Comparison of ENCODE assay signal across 25 cellular contexts in genomic region chr11:71340076-71340606, GRCh38.
A peak's percentile ranks its signal among the peaks of the same experiment; 100 is the strongest.
DNase-seq lines count a peak whose midpoint lies in the region; ATAC-seq and TF ChIP-seq lines count a peak whose summit lies in the region.
"Had no signal": no experiment of that assay in that cellular context is flagged by ENCODE, and none has a peak within 500 bp of the region (broad histone marks: within the 10 kb centered on the region; RNA-seq: fewer than 3 reads in every experiment).

No MANE protein-coding gene starts in this region.

- no peaks in the 10 kb centered on the region for H3K4me1 Mint-ChIP-seq in glutamatergic neuron (ENCODE audit: low read depth, unreplicated experiment)
- H3K4me1 Mint-ChIP-seq: B cell had no signal

- no peak for ATAC-seq in HG02588 (IDR thresholded peaks at IDR 0.05; ENCODE audit: unreplicated experiment)
- ATAC-seq: CD8-positive, alpha-beta T cell; HCT116 had no signal

- no peaks in the 10 kb centered on the region for H3K27me3 ChIP-seq in hepatocyte

- intact Hi-C loops in posterior vena cava (cut with DNase I), result no loop called here

- peaks cover 4% of the 10 kb centered on the region for H3K9me3 Mint-ChIP-seq in glutamatergic neuron (ENCODE audit: unreplicated experiment)
- H3K9me3 Mint-ChIP-seq: CD8-positive, alpha-beta T cell had no signal

- no peak overlapping the region for H3K27ac Mint-ChIP-seq in glutamatergic neuron (ENCODE audit: unreplicated experiment)
- H3K27ac Mint-ChIP-seq: B cell; CD8-positive, alpha-beta T cell had no signal

- no peaks in the 10 kb centered on the region for H3K9me2 ChIP-seq in hepatocyte (replicated peaks; ENCODE audit: insufficient read depth)

- H3K4me3 Mint-ChIP-seq in glutamatergic neuron (ENCODE audit: unreplicated experiment), result no peak overlapping the region
- H3K4me3 Mint-ChIP-seq: B cell; CD8-positive, alpha-beta T cell had no signal

- no peaks in the 10 kb centered on the region for H3K9me3 ChIP-seq in hepatocyte (ENCODE audit: low read depth)
- H3K9me3 ChIP-seq: Caco-2 had no signal

- H3K4me3 ChIP-seq in hepatocyte, result no peak overlapping the region

- H2AFZ ChIP-seq in hepatocyte, result no peak overlapping the region

- TF ChIP-seq CTCF in hepatocyte (IDR thresholded peaks at IDR 0.05; ENCODE audit: poor library complexity) (no peak), glutamatergic neuron (IDR thresholded peaks at IDR 0.05; ENCODE audit: partially characterized antibody, unreplicated experiment) (no peak)

- no peaks in the 10 kb centered on the region for H4K20me1 ChIP-seq in hepatocyte (ENCODE audit: insufficient read depth, poor library complexity, severe bottlenecking)

- peak; percentile 50 for DNase-seq in activated effector memory CD4-positive, alpha-beta T cell treated with anti-CD3 and anti-CD28 coated beads, Interleukin-2, amount 50 U/mL, for 16 hours
- DNase-seq in activated effector memory CD4-positive, alpha-beta T cell treated with Interleukin-2 at 50 U/mL for 16 hours, result no peak
- DNase-seq in hepatocyte (ENCODE audit: low spot score) (no peak), posterior vena cava (ENCODE audit: low spot score) (peak; percentile 78), KBM-7 (no peak), glutamatergic neuron (no peak)
- DNase-seq: CD8-positive, alpha-beta T cell; Karpas-422; NCI-H1092; NCI-H1417 treated with DMSO at 0.1 percent for 48 hours; NCI-H1694 treated with DMSO at 0.1 percent for 48 hours; NCI-H2081 treated with DMSO at 0.1 percent for 48 hours; NCI-H2171; NCI-H226; NCI-H510A; NCI-H69; Right ventricle myocardium superior; RPMI8226 had no signal

- 86% methylated on average over 12 of the region's 12 CpGs for WGBS in hepatocyte (ENCODE audit: low lambda C conversion rate, missing lambda C conversion rate)

- peak overlapping the region; percentile 84 for H3K27ac ChIP-seq in hepatocyte
- H3K27ac ChIP-seq: 22Rv1, C4-2B, HL-60 had no signal

- no peaks in the 10 kb centered on the region for H3K36me3 Mint-ChIP-seq in glutamatergic neuron (ENCODE audit: unreplicated experiment)
- H3K36me3 Mint-ChIP-seq: CD8-positive, alpha-beta T cell had no signal

- H3K27me3 Mint-ChIP-seq in glutamatergic neuron (ENCODE audit: unreplicated experiment), result peaks cover 9% of the 10 kb centered on the region

- peaks cover 23% of the 10 kb centered on the region for H3K4me1 ChIP-seq in hepatocyte (ENCODE audit: insufficient read depth)

- in situ Hi-C loops in KBM-7 (cut with MboI; ENCODE audit: low pct_unique_long_range_greater_than_20kb, low sequenced_read_pairs), result no loop called here

- no peaks in the 10 kb centered on the region for H3K36me3 ChIP-seq in hepatocyte (replicated peaks; ENCODE audit: insufficient read depth, low read depth)

- no peak overlapping the region for H3K4me2 ChIP-seq in hepatocyte

- H3K79me2 ChIP-seq in hepatocyte, result no peaks in the 10 kb centered on the region

Comparison
In these comparisons a context has a peak if more than half of its experiments do, and no peak if none do; other contexts are left out.
1. DNase-seq: peak in activated effector memory CD4-positive, alpha-beta T cell treated with anti-CD3 and anti-CD28 coated beads, Interleukin-2, amount 50 U/mL, for 16 hours (single experiment) and posterior vena cava (single experiment); none in activated effector memory CD4-positive, alpha-beta T cell treated with Interleukin-2 at 50 U/mL for 16 hours (single experiment), hepatocyte (single experiment), KBM-7 (single experiment) and glutamatergic neuron (single experiment).